In genomic region chr16:64122177-64122576, GRCh38 we compare ENCODE assay signal across 1 cellular context.
TF ChIP-seq lines count a peak whose summit lies in the region.

No MANE protein-coding gene starts in this region.

TF ChIP-seq in endothelial cell of umbilical vein, 7 proteins besides CTCF, POLR2A, EP300 and RAD21 (continued from another document):
- no peak for TF ChIP-seq EZH2 (IDR thresholded peaks at IDR 0.05; ENCODE audit: borderline replicate concordance, low read depth, low read length, severe bottlenecking)
- no peak for TF ChIP-seq GATA2 (IDR thresholded peaks at IDR 0.05; ENCODE audit: insufficient read depth, insufficient read length, low read depth, low read length)
- TF ChIP-seq FOS (IDR thresholded peaks at IDR 0.05; ENCODE audit: borderline replicate concordance, insufficient read depth, low read length), result no peak
- no peak for TF ChIP-seq MYC (IDR thresholded peaks at IDR 0.05; ENCODE audit: low read depth, low read length)
- no peak for TF ChIP-seq JUN (IDR thresholded peaks at IDR 0.05; ENCODE audit: borderline replicate concordance, insufficient read depth, insufficient read length, low read depth)
